Comparison of ENCODE assay signal across 23 cellular contexts in the genomic region with DNA sequence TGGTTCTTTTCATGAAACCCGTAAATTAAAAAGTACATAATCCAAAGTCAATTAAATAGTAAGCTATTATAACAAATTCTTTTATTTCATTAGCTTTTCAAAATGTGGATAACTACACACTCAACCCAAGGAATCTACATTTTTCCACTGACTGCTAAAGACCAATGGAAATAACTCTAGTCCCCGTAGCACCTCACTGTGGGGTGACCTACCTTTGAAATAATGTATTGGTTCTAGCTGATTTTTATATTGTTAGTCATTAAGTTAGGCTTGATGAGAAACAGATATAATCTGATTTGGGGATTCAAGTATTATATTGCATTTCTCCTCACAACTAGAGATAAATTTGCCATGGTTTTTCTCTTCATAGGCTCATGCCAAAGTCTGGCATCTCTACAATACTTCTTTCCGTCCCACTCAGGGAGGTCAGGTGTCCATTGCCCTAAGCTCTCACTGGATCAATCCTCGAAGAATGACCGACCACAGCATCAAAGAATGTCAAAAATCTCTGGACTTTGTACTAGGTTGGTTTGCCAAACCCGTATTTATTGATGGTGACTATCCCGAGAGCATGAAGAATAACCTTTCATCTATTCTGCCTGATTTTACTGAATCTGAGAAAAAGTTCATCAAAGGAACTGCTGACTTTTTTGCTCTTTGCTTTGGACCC. TPM values are rescaled to one million over a fixed set of nuclear protein-coding genes. Genes with fewer than 3 reads are reported as not detected.
DNase-seq lines count a peak whose midpoint lies in the region; ATAC-seq and TF ChIP-seq lines count a peak whose summit lies in the region.
"Had no signal": no experiment of that assay in that cellular context is flagged by ENCODE, and none has a peak within 500 bp of the region (broad histone marks: within the 10 kb centered on the region; RNA-seq: fewer than 3 reads in every experiment).

No MANE protein-coding gene starts in this region.

- H3K14ac ChIP-seq in trophoblast cell (ENCODE audit: low read length) = no peak overlapping the region

- no peak for TF ChIP-seq EP300 in gastroesophageal sphincter (IDR thresholded peaks at IDR 0.05)

- DNase-seq in AG10803 (ENCODE audit: low read depth) (peak; percentile 57), trophoblast cell (peak; percentile 13 to 73), ecto neural progenitor cell (ENCODE audit: low spot score) (no peak), progenitor cell of endocrine pancreas (ENCODE audit: low spot score, unreplicated experiment) (no peak)
- DNase-seq: activated CD4-positive, alpha-beta T cell treated with anti-CD3 and anti-CD28 coated beads, Interleukin-2, amount 10 ng/mL, durations not matched to agents 24 days and 14 days; DMS 273 treated with DMSO at 0.1 percent for 48 hours; gastrocnemius medialis; KBM-7; mesendoderm; MV-4-11; NCI-H1930; NCI-H2227 treated with DMSO at 0.1 percent for 48 hours; NCI-H774; nephron progenitor cell; psoas muscle; SHP77; stimulated activated CD8-positive, alpha-beta memory T cell treated with anti-CD3 and anti-CD28 coated beads, Interleukin-4, amount 100 ng/mL, for 48 hours; T-helper 1 cell had no signal

- H3K27me3 Mint-ChIP-seq in progenitor cell of endocrine pancreas = peaks cover 2% of the 10 kb centered on the region

- WGBS in gastroesophageal sphincter (ENCODE audit: low coverage in 1 of 2), 2 donors = 66 to 85% methylated on average over 5 to 7 of the region's 7 CpGs
- no CpG with 5 or more reads among the region's 7 CpGs for WGBS in trophoblast cell (ENCODE audit: extremely low coverage, insufficient coverage, insufficient read length)

- H3K9ac ChIP-seq in trophoblast cell (ENCODE audit: low read length) = no peak overlapping the region

- no peaks in the 10 kb centered on the region for H3K79me1 ChIP-seq in trophoblast cell (ENCODE audit: low read length)

- H4K91ac ChIP-seq in trophoblast cell (ENCODE audit: low read depth, low read length) = no peak overlapping the region

- no peak overlapping the region for H3K4me3 Mint-ChIP-seq in progenitor cell of endocrine pancreas (ENCODE audit: low read depth)
- H3K4me3 Mint-ChIP-seq: activated CD4-positive, alpha-beta T cell treated with anti-CD3 and anti-CD28 coated beads, Interleukin-2, amount 10 ng/mL, durations not matched to agents 24 days and 14 days; nephron progenitor cell had no signal

- H2BK5ac ChIP-seq in trophoblast cell (ENCODE audit: low read depth, low read length, poor library complexity) = no peak overlapping the region

- H4K12ac ChIP-seq in trophoblast cell (ENCODE audit: low read depth, low read length) = no peak overlapping the region

- no peak overlapping the region for H3K23ac ChIP-seq in trophoblast cell (ENCODE audit: low read length)

- TF ChIP-seq CTCF in AG10803 (conservative IDR thresholded peaks at IDR 0.05; ENCODE audit: low read length) (no peak), gastroesophageal sphincter (IDR thresholded peaks at IDR 0.05) (no peak), progenitor cell of endocrine pancreas (IDR thresholded peaks at IDR 0.05; ENCODE audit: unreplicated experiment) (no peak)

- H3K27ac Mint-ChIP-seq in progenitor cell of endocrine pancreas = no peak overlapping the region
- H3K27ac Mint-ChIP-seq: activated CD4-positive, alpha-beta T cell treated with anti-CD3 and anti-CD28 coated beads, Interleukin-2, amount 10 ng/mL, durations not matched to agents 24 days and 14 days; nephron progenitor cell had no signal

- no peak overlapping the region for H4K8ac ChIP-seq in trophoblast cell (ENCODE audit: low read depth, low read length)

- H3K4me2 ChIP-seq in trophoblast cell (ENCODE audit: low read length) = no peak overlapping the region

- TF ChIP-seq POLR2A in gastroesophageal sphincter (IDR thresholded peaks at IDR 0.05) = no peak

- H3K4ac ChIP-seq in trophoblast cell (ENCODE audit: low read depth, low read length) = no peak overlapping the region

- peaks cover 9% of the 10 kb centered on the region for H3K4me1 Mint-ChIP-seq in progenitor cell of endocrine pancreas (ENCODE audit: low read depth)
- H3K4me1 Mint-ChIP-seq: activated CD4-positive, alpha-beta T cell treated with anti-CD3 and anti-CD28 coated beads, Interleukin-2, amount 10 ng/mL, durations not matched to agents 24 days and 14 days had no signal

- H3K27me3 ChIP-seq in gastroesophageal sphincter (no peaks in the 10 kb centered on the region), trophoblast cell (ENCODE audit: insufficient read depth, low read length) (no peaks in the 10 kb centered on the region)
- H3K27me3 ChIP-seq: gastrocnemius medialis had no signal

- H3K36me3 ChIP-seq in gastroesophageal sphincter (no peaks in the 10 kb centered on the region), trophoblast cell (ENCODE audit: control insufficient read depth in 1 of 2, insufficient read depth in 2 of 2, low read length in 2 of 2) (no peaks in the 10 kb centered on the region)
- H3K36me3 ChIP-seq: gastrocnemius medialis had no signal

- ATAC-seq in SK-N-SH treated with all-trans-retinoic acid at 6 μM for 48 hours (peak; percentile 58), gastroesophageal sphincter (no peak), GM18517 (IDR thresholded peaks at IDR 0.05; ENCODE audit: unreplicated experiment) (no peak), GM18498 (IDR thresholded peaks at IDR 0.05; ENCODE audit: unreplicated experiment) (no peak)
- ATAC-seq: gastrocnemius medialis, psoas muscle had no signal

- no peaks in the 10 kb centered on the region for H3K9me3 Mint-ChIP-seq in progenitor cell of endocrine pancreas (ENCODE audit: low read depth)

- H3K79me2 ChIP-seq in trophoblast cell (ENCODE audit: control insufficient read depth, insufficient read depth, low read length, poor library complexity) = no peaks in the 10 kb centered on the region

- H3K27ac ChIP-seq in gastroesophageal sphincter = peak overlapping the region in 3 of 4 donors; percentile 34 to 60 (median 59)
- no peak overlapping the region for H3K27ac ChIP-seq in trophoblast cell (ENCODE audit: low read depth, low read length)
- H3K27ac ChIP-seq: psoas muscle had no signal

- H3K4me3 ChIP-seq in AG10803 (ENCODE audit: low read length) (no peak overlapping the region), gastroesophageal sphincter (no peak overlapping the region), trophoblast cell (ENCODE audit: low read depth, low read length) (no peak overlapping the region)
- H3K4me3 ChIP-seq: psoas muscle had no signal

- no peak overlapping the region for H2AK5ac ChIP-seq in trophoblast cell (ENCODE audit: low read length)

- no peaks in the 10 kb centered on the region for H3K9me3 ChIP-seq in gastroesophageal sphincter
- no peaks in the 10 kb centered on the region for H3K9me3 ChIP-seq in trophoblast cell (ENCODE audit: insufficient read depth, low read depth, low read length)
- H3K9me3 ChIP-seq: gastrocnemius medialis, psoas muscle had no signal

- H3K18ac ChIP-seq in trophoblast cell (ENCODE audit: low read length) = no peak overlapping the region

- no peak overlapping the region for H2AFZ ChIP-seq in trophoblast cell (ENCODE audit: insufficient read depth, low read length, poor library complexity)

- no peak overlapping the region for H2BK12ac ChIP-seq in trophoblast cell (ENCODE audit: low read length)

- H3K4me1 ChIP-seq in gastroesophageal sphincter (peaks cover 5 to 35% (median 5%) of the 10 kb centered on the region in 3 donors), trophoblast cell (ENCODE audit: control insufficient read depth in 1 of 2, insufficient read depth in 2 of 2, low read length in 2 of 2) (peaks cover under 1 to 4% of the 10 kb centered on the region in 2 experiments)
- H3K4me1 ChIP-seq: psoas muscle had no signal

- H2BK120ac ChIP-seq in trophoblast cell (ENCODE audit: insufficient read depth, low read length, poor library complexity) = no peak overlapping the region

- H3K36me3 Mint-ChIP-seq in progenitor cell of endocrine pancreas (ENCODE audit: insufficient read depth) = no peaks in the 10 kb centered on the region

TF ChIP-seq in SK-N-SH treated with all-trans-retinoic acid at 6 μM for 48 hours, 23 proteins besides CTCF, POLR2A, EP300 and RAD21:
- no peak for TF ChIP-seq BACH2 (CRISPR knock-in tag; IDR thresholded peaks at IDR 0.05; ENCODE audit: borderline replicate concordance)

RNA-seq across cellular contexts. Expression of a gene that starts 37.3 kb away (rescaled TPM):
- total RNA-seq in gastroesophageal sphincter (1 to 10 TPM; 1.7 to 6.6 (median 3.4) TPM), progenitor cell of endocrine pancreas (0.93 and 1.1 TPM in 2 replicates)
- 0.03 and 0.04 TPM in 2 replicates for polyA plus RNA-seq in trophoblast cell (2013)
- total RNA-seq: OCI-LY7 had no signal

Comparison
In these comparisons a context has a peak if more than half of its experiments do, and no peak if none do; other contexts are left out.
1. DNase-seq: peak in AG10803 (single experiment) and trophoblast cell (2 of 2); none in ecto neural progenitor cell (single experiment) and progenitor cell of endocrine pancreas (single experiment).